ENCODE assay signal across 19 cellular contexts in genomic region chr17:56244268-56244890, GRCh38.
"Had no signal": no experiment of that assay in that cellular context is flagged by ENCODE, and none has a peak within 500 bp of the region (broad histone marks: within the 10 kb centered on the region; RNA-seq: fewer than 3 reads in every experiment).

No MANE protein-coding gene starts in this region.

- H3K27ac ChIP-seq: brain microvascular endothelial cell, dorsolateral prefrontal cortex, epithelial cell of prostate, prostate gland, skin epidermis, WERI-Rb-1 had no signal

- H3K9me3 ChIP-seq: prostate gland had no signal

- DNase-seq: activated CD4-positive, alpha-beta memory T cell treated with anti-CD3 and anti-CD28 coated beads for 36 hours; activated CD8-positive, alpha-beta memory T cell treated with anti-CD3 and anti-CD28 coated beads, Interleukin-2, amount 10 ng/mL, durations not matched to agents 7 days and 5 days; activated naive CD4-positive, alpha-beta T cell treated with anti-CD3 and anti-CD28 coated beads, Interleukin-2, amount 10 ng/mL, durations not matched to agents 7 days and 5 days; aorta; brain microvascular endothelial cell; central memory CD4-positive, alpha-beta T cell; dorsolateral prefrontal cortex; foreskin fibroblast; glutamatergic neuron; hypothalamus; kidney; midbrain; right cardiac atrium; WERI-Rb-1 had no signal

- H3K36me3 ChIP-seq: brain microvascular endothelial cell, prostate gland, WERI-Rb-1 had no signal

- H3K4me1 ChIP-seq: prostate gland had no signal

- ATAC-seq: activated CD8-positive, alpha-beta memory T cell treated with anti-CD3 and anti-CD28 coated beads, Interleukin-2, amount 10 ng/mL, durations not matched to agents 7 days and 5 days; left lobe of liver; right cardiac atrium had no signal

- FAIRE-seq: colon, kidney had no signal

- H3K27me3 ChIP-seq: brain microvascular endothelial cell had no signal

- H3K4me3 ChIP-seq: dorsolateral prefrontal cortex, prostate gland, skin epidermis had no signal
